1 cellular context compared by ENCODE assay signal in the genomic region with DNA sequence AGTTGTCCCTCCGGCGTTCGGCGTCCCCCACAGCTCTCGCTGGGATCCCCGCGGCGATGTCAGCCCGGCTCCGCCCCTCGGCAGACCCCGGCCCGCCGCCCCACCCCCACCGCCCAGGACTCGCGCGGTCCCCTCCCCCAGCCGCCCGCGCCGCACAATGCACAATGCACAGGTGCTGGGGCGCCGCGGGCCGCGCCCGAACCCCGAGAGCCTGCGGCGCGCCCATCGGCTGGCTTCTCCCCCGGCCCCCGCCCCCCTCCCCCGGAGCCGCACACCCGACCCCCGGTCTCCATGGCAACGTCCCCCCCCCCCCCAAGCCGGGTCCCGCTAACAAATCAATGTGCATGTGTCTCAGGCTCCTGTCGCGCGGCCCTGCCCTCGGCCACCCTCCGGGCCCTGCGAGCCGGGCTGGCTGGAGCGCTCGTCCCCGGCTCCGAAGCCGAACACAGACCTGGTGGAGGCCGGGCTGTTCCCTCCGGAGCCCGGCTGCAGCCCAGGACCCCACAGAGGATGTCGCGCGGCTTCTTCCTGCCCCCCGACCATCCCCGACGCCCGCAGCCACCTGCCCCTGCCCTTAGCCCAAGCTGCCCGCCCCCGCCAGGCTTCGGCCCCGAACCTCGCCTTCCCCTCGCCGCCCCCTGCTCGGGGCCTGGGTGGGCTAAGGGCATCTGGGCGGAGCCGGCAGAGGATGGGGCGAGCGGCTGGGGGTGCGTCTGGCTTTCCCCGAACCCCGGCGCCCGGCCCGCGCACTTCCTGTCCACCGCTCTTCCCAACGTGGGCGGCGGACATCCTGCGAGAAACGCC.
TF ChIP-seq lines count a peak whose summit lies in the region.

No MANE protein-coding gene starts in this region.

TF ChIP-seq in K562, 482 proteins besides CTCF, POLR2A, EP300 and RAD21 (continued from another document):
- TF ChIP-seq, protein P1, sequence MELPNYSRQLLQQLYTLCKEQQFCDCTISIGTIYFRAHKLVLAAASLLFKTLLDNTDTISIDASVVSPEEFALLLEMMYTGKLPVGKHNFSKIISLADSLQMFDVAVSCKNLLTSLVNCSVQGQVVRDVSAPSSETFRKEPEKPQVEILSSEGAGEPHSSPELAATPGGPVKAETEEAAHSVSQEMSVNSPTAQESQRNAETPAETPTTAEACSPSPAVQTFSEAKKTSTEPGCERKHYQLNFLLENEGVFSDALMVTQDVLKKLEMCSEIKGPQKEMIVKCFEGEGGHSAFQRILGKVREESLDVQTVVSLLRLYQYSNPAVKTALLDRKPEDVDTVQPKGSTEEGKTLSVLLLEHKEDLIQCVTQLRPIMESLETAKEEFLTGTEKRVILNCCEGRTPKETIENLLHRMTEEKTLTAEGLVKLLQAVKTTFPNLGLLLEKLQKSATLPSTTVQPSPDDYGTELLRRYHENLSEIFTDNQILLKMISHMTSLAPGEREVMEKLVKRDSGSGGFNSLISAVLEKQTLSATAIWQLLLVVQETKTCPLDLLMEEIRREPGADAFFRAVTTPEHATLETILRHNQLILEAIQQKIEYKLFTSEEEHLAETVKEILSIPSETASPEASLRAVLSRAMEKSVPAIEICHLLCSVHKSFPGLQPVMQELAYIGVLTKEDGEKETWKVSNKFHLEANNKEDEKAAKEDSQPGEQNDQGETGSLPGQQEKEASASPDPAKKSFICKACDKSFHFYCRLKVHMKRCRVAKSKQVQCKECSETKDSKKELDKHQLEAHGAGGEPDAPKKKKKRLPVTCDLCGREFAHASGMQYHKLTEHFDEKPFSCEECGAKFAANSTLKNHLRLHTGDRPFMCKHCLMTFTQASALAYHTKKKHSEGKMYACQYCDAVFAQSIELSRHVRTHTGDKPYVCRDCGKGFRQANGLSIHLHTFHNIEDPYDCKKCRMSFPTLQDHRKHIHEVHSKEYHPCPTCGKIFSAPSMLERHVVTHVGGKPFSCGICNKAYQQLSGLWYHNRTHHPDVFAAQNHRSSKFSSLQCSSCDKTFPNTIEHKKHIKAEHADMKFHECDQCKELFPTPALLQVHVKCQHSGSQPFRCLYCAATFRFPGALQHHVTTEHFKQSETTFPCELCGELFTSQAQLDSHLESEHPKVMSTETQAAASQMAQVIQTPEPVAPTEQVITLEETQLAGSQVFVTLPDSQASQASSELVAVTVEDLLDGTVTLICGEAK (IDR thresholded peaks at IDR 0.05): no peak
- TF ChIP-seq, protein P1 (CRISPR knock-in tag; IDR thresholded peaks at IDR 0.05): no peak
- TF ChIP-seq, protein P2, sequence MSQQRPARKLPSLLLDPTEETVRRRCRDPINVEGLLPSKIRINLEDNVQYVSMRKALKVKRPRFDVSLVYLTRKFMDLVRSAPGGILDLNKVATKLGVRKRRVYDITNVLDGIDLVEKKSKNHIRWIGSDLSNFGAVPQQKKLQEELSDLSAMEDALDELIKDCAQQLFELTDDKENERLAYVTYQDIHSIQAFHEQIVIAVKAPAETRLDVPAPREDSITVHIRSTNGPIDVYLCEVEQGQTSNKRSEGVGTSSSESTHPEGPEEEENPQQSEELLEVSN (IDR thresholded peaks at IDR 0.05; ENCODE audit: borderline replicate concordance in 1 of 2, extremely low read depth in 1 of 2, insufficient read depth in 1 of 2, insufficient read length in 1 of 2, low read depth in 1 of 2, low read length in 1 of 2, poor library complexity in 1 of 2, severe bottlenecking in 1 of 2): peak; percentile 7 to 48
- TF ChIP-seq RBFOX2 (IDR thresholded peaks at IDR 0.05; ENCODE audit: low read depth, low read length) (peak; percentile 39; the same call in 1 of the 2 replicates), ZFP1 (CRISPR knock-in tag; IDR thresholded peaks at IDR 0.05) (no peak), SIN3B (IDR thresholded peaks at IDR 0.05; ENCODE audit: low read depth) (no peak), KDM5B (IDR thresholded peaks at IDR 0.05; ENCODE audit: insufficient replicate concordance, low read depth, low read length) (no peak)
